ENCODE assay signal across 8 cellular contexts in the genomic region with DNA sequence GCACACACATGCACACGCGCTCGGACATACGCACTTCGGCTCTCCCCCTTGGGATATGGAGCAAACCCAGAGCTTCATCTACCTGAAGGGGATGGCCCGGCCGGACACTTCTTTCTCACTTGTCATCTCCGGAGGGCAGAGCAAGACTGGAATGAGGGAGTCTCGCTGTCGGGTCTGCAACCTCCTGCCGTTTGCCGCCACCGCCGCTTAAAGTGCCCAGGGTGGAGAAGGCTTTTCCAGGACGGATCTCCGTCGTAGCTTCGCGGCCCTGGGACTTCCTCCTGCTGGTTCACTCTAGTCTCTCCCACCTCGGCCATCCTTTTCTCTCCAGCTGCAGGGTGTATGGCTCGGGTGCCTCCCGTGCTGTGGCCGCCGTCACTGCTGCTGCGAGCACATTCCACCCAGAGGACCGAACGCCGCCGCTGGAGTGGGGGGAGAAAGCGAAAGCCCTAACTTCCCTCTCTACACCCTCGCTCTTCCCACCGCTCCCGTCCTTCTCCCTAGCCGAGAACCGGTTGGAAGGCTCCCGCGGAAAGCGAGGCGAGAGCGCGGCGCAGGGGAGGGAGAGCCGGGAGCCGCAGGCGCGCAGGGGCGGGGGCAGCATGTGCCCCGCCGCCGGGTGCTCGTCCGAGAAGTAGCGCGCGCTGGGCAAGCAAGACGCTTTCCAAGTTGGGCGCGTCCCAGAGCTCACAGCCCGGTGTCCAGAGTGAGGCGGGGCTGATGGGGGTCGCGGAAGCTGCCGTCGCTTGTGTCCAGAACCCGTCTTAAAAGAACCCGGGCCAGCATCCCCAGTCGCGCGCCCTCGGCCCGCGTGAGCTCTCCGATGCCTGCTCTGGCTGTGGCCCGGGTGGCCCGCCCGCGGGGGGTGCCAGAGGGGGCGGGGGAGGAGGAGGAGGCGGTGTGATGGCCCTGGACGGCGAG. TPM values are rescaled to one million over a fixed set of nuclear protein-coding genes. Genes with fewer than 3 reads are reported as not detected.
DNase-seq lines count a peak whose midpoint lies in the region; ATAC-seq and TF ChIP-seq lines count a peak whose summit lies in the region.

A gene with protein sequence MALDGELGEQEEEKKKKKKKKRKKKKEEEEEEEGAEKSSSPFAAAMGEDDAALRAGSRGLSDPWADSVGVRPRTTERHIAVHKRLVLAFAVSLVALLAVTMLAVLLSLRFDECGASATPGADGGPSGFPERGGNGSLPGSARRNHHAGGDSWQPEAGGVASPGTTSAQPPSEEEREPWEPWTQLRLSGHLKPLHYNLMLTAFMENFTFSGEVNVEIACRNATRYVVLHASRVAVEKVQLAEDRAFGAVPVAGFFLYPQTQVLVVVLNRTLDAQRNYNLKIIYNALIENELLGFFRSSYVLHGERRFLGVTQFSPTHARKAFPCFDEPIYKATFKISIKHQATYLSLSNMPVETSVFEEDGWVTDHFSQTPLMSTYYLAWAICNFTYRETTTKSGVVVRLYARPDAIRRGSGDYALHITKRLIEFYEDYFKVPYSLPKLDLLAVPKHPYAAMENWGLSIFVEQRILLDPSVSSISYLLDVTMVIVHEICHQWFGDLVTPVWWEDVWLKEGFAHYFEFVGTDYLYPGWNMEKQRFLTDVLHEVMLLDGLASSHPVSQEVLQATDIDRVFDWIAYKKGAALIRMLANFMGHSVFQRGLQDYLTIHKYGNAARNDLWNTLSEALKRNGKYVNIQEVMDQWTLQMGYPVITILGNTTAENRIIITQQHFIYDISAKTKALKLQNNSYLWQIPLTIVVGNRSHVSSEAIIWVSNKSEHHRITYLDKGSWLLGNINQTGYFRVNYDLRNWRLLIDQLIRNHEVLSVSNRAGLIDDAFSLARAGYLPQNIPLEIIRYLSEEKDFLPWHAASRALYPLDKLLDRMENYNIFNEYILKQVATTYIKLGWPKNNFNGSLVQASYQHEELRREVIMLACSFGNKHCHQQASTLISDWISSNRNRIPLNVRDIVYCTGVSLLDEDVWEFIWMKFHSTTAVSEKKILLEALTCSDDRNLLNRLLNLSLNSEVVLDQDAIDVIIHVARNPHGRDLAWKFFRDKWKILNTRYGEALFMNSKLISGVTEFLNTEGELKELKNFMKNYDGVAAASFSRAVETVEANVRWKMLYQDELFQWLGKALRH (plus strand): TSS at position 630 of the 921 bp plus-strand sequence. CDS start 274 bp downstream, at position 904.

- peaks cover 10% of the 10 kb centered on the region for H3K4me1 ChIP-seq in KMS-11 (ENCODE audit: low read depth, poor library complexity, severe bottlenecking)
- H3K4me1 ChIP-seq in skeletal muscle satellite cell (ENCODE audit: control insufficient read depth, insufficient read depth, low read length) = peaks cover 17% of the 10 kb centered on the region
- H3K4me1 ChIP-seq in MM.1S (ENCODE audit: low read length) = no peaks in the 10 kb centered on the region

- no peaks in the 10 kb centered on the region for H3K79me2 ChIP-seq in KMS-11 (ENCODE audit: insufficient read depth, low read depth)
- H3K79me2 ChIP-seq in MM.1S (ENCODE audit: low read length) = no peaks in the 10 kb centered on the region

- peak within 1 kb of the TSS; percentile 68 for H3K4me3 Mint-ChIP-seq in MCF 10A (ENCODE audit: unreplicated experiment)

- H3K9me3 Mint-ChIP-seq in MCF 10A (ENCODE audit: unreplicated experiment) = no peaks in the 10 kb centered on the region

- H2AFZ ChIP-seq in KMS-11 (ENCODE audit: low read depth) (peak within 1 kb of the TSS; percentile 81), MM.1S (ENCODE audit: low read length) (no peak within 1 kb of the TSS)

- H3K27me3 Mint-ChIP-seq in MCF 10A (ENCODE audit: insufficient read depth, unreplicated experiment) = peaks cover 28% of the 10 kb centered on the region

- no peaks in the 10 kb centered on the region for H3K4me1 Mint-ChIP-seq in MCF 10A (ENCODE audit: insufficient read depth, unreplicated experiment)

- no peak within 1 kb of the TSS for H3K27ac ChIP-seq in KMS-11
- no peak within 1 kb of the TSS for H3K27ac ChIP-seq in MM.1S (ENCODE audit: low read length)

- H3K9me3 ChIP-seq in skeletal muscle satellite cell (replicated peaks; ENCODE audit: low read length) = no peaks in the 10 kb centered on the region
- no peaks in the 10 kb centered on the region for H3K9me3 ChIP-seq in MM.1S (replicated peaks; ENCODE audit: insufficient read depth, low read length)

- no peak within 1 kb of the TSS for H3K27ac Mint-ChIP-seq in MCF 10A (ENCODE audit: low read depth, unreplicated experiment)

- no TSS peak for BruUV-seq in MCF 10A (replicated peaks; lab: Mats Ljungman, UMichigan)

- H3K36me3 Mint-ChIP-seq in MCF 10A (ENCODE audit: insufficient read depth, unreplicated experiment) = no peaks in the 10 kb centered on the region

- intact Hi-C loops in MCF 10A (cut with micrococcal nuclease) = no loop called here

- H3K36me3 ChIP-seq in KMS-11 (ENCODE audit: insufficient read depth) (no peaks in the 10 kb centered on the region), skeletal muscle satellite cell (ENCODE audit: insufficient read depth, low read length) (no peaks in the 10 kb centered on the region), MM.1S (replicated peaks; ENCODE audit: insufficient read depth, low read length) (no peaks in the 10 kb centered on the region)

- H3K4me2 ChIP-seq in KMS-11 (peak within 1 kb of the TSS; percentile 52; the same call in 1 of the 2 replicates), skeletal muscle satellite cell (ENCODE audit: low read length) (peak within 1 kb of the TSS; percentile 94), MM.1S (ENCODE audit: low read depth, low read length) (no peak within 1 kb of the TSS)

- H3K27me3 ChIP-seq in KMS-11 (ENCODE audit: insufficient read depth, low read depth) (no peaks in the 10 kb centered on the region), skeletal muscle satellite cell (ENCODE audit: control insufficient read depth, insufficient read depth, low read length) (peaks cover 23% of the 10 kb centered on the region), MM.1S (replicated peaks; ENCODE audit: insufficient read depth, low read length) (no peaks in the 10 kb centered on the region)

- no peaks in the 10 kb centered on the region for H3F3A ChIP-seq in MM.1S (ENCODE audit: insufficient read depth, low read length)

- H3K9ac ChIP-seq in KMS-11 = peak within 1 kb of the TSS; percentile 50; the same call in 1 of the 2 replicates
- peak within 1 kb of the TSS; percentile 64 for H3K9ac ChIP-seq in skeletal muscle satellite cell (ENCODE audit: low read depth, low read length)
- no peak within 1 kb of the TSS for H3K9ac ChIP-seq in MM.1S (ENCODE audit: low read length)

- no peaks in the 10 kb centered on the region for H3K9me2 ChIP-seq in MM.1S (replicated peaks; ENCODE audit: insufficient read depth, low read length)

- H3K4me3 ChIP-seq in KMS-11 (IDR thresholded peaks at IDR 0.05; ENCODE audit: insufficient read depth, low read depth, low read length) (no peak within 1 kb of the TSS), skeletal muscle satellite cell (ENCODE audit: low read length) (peak within 1 kb of the TSS; percentile 87), MM.1S (ENCODE audit: low read length) (no peak within 1 kb of the TSS)

- H4K20me1 ChIP-seq in KMS-11 (ENCODE audit: insufficient read depth) (no peaks in the 10 kb centered on the region), MM.1S (ENCODE audit: insufficient read depth, low read length) (no peaks in the 10 kb centered on the region)

- CTCF ChIA-PET in MCF 10A (lab: Yijun Ruan, JAX) = interaction anchor here (0.5 to 1.5 kb wide), 5 partner anchors 74 to 1834 kb away, joined by 3 to 4 read pairs (median 3); no protein-coding TSS in a partner anchor

- peak; percentile 59 for DNase-seq in DMS153 (lab: John Stamatoyannopoulos, UW)
- DNase-seq in MCF 10A (ENCODE audit: unreplicated experiment) = no peak
- DNase-seq in iPS-NIHi11 (ENCODE audit: low spot score) = peak; percentile 80
- DNase-seq in MM.1S = no peak

- ATAC-seq in HG03432 (IDR thresholded peaks at IDR 0.05; ENCODE audit: unreplicated experiment) (no peak), GM21423 (IDR thresholded peaks at IDR 0.05; ENCODE audit: unreplicated experiment) (no peak)

- POLR2A ChIA-PET in MCF 10A (lab: Yijun Ruan, JAX) = interaction anchor here (0.6 kb wide), 1 partner anchor 1519 kb away, joined by 3 read pairs; no protein-coding TSS in a partner anchor

- TF ChIP-seq CTCF in KMS-11 (conservative IDR thresholded peaks at IDR 0.05; ENCODE audit: low read depth, low read length) (no peak), MCF 10A (IDR thresholded peaks at IDR 0.05; ENCODE audit: unreplicated experiment) (no peak), MM.1S (IDR thresholded peaks at IDR 0.05; ENCODE audit: low read length) (no peak)

RNA-seq across cellular contexts. Expression of the gene that starts here (rescaled TPM):
- total RNA-seq in MCF 10A (2022) = not detected in 2 replicates
- 0.25 TPM in 1 of 2 replicates, not detected in the other for total RNA-seq in skeletal muscle satellite cell (2012; rRNA removed)

Comparison
In these comparisons a context has a peak if more than half of its experiments do, and no peak if none do; other contexts are left out.
1. DNase-seq: peak in DMS153 (single experiment) and iPS-NIHi11 (single experiment); none in MCF 10A (single experiment) and MM.1S (single experiment).